ENCODE assay signal across 12 cellular contexts in the genomic region with DNA sequence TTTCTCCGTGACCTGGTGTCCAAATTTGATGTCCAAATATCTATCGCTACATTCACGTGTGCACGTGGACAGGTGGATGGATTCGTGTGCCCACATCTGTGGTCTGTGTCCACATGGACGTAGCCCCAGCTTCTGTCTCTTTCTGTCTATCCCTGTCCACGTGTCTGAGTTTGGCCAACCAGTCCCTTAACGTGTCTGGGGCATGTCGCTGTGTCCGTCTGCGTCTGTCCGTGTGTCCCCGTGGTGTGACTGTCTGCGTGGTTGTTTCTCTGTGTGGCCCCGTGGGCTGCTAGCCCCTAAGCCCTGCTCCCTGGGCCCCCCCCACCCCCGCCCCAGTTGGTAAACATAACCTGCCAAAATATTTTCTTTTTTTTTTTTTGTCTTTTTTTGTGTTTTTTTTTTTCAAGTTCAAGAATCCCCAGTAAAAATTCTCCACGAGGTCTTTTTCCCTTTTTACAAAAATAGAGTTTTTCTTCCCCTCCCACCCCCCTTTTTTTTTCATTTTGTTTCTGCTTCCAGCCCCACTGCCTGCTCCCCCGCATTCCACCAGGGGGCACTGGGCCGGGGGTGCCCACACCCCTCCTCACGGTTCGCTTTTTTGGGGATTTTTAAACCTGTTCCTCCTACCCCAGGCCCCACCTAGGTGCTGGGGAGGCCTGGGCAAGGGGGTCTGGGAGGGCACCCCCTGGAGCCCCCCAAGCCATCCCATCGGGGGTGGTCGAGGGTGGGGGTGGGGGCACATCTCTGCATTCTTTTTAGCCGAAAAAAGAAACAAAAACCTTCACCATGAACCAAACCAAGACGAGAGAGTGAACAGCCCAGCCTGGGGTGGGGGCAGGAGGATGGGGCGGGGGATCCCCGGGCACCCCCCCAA. TPM values are rescaled to one million over a fixed set of nuclear protein-coding genes. Genes with fewer than 3 reads are reported as not detected.
DNase-seq lines count a peak whose midpoint lies in the region; ATAC-seq and TF ChIP-seq lines count a peak whose summit lies in the region.
"Had no signal": no experiment of that assay in that cellular context is flagged by ENCODE, and none has a peak within 500 bp of the region (broad histone marks: within the 10 kb centered on the region; RNA-seq: fewer than 3 reads in every experiment).

No MANE protein-coding gene starts in this region.

- H3K27ac ChIP-seq in RWPE2 (ENCODE audit: poor library complexity, severe bottlenecking) (no peak overlapping the region), upper lobe of right lung (no peak overlapping the region)

- H3K4me1 ChIP-seq in RWPE2 (ENCODE audit: insufficient read depth, poor library complexity, severe bottlenecking) (no peaks in the 10 kb centered on the region), upper lobe of right lung (no peaks in the 10 kb centered on the region)

- no peaks in the 10 kb centered on the region for H3K27me3 ChIP-seq in RWPE2 (ENCODE audit: insufficient read depth, poor library complexity, severe bottlenecking)
- H3K27me3 ChIP-seq in upper lobe of right lung: no peaks in the 10 kb centered on the region

- ATAC-seq in RWPE2 (ENCODE audit: low read depth) (no peak), upper lobe of right lung (no peak), GM19397 (IDR thresholded peaks at IDR 0.05; ENCODE audit: unreplicated experiment) (no peak), HG02571 (IDR thresholded peaks at IDR 0.05; ENCODE audit: unreplicated experiment) (no peak)

- intact Hi-C loops in upper lobe of right lung (cut with DNase I): no loop called here

- TF ChIP-seq CTCF in RWPE2 (IDR thresholded peaks at IDR 0.05; ENCODE audit: poor library complexity, severe bottlenecking): peak; percentile 41
- TF ChIP-seq CTCF in fibroblast of villous mesenchyme (IDR thresholded peaks at IDR 0.05; ENCODE audit: insufficient read depth, low read depth, low read length): peak; percentile 47
- TF ChIP-seq CTCF in upper lobe of right lung (IDR thresholded peaks at IDR 0.05): peak; percentile 19

- DNase-seq in stimulated activated CD4-positive, alpha-beta T cell treated with anti-CD3 and anti-CD28 coated beads, Interleukin-4, amount 100 ng/mL, for 1 hour: peak; percentile 29
- DNase-seq in stimulated activated CD4-positive, alpha-beta T cell treated with anti-CD3 and anti-CD28 coated beads, Interleukin-4, amount 100 ng/mL, for 24 hours: no peak
- DNase-seq in RWPE2 (ENCODE audit: low spot score) (no peak), fibroblast of villous mesenchyme (ENCODE audit: low read depth) (no peak), upper lobe of right lung (no peak), ureter (ENCODE audit: low spot score) (no peak)
- DNase-seq: HCEC 1CT, Kasumi-1 had no signal

- H3K9me3 ChIP-seq in RWPE2 (ENCODE audit: severe bottlenecking): no peaks in the 10 kb centered on the region
- H3K9me3 ChIP-seq in upper lobe of right lung: no peaks in the 10 kb centered on the region

- H3K36me3 ChIP-seq in RWPE2 (ENCODE audit: low read depth): peaks cover 9% of the 10 kb centered on the region; the same call in 1 of the 2 replicates
- H3K36me3 ChIP-seq in upper lobe of right lung: peaks cover 12% of the 10 kb centered on the region

- H3K4me3 ChIP-seq in RWPE2 (ENCODE audit: severe bottlenecking): no peak overlapping the region
- no peak overlapping the region for H3K4me3 ChIP-seq in fibroblast of villous mesenchyme (ENCODE audit: low read depth, low read length)
- no peak overlapping the region for H3K4me3 ChIP-seq in upper lobe of right lung

RNA-seq across cellular contexts. Expression of gene PRKCSH, which starts 18.3 kb away (rescaled TPM):
- total RNA-seq in fibroblast of villous mesenchyme: 85.5 and 93.1 TPM in 2 replicates
- total RNA-seq in upper lobe of right lung: 293 TPM
- total RNA-seq in ureter: 267 TPM

RNA-seq across cellular contexts. Expression of gene ODAD3, which starts 18.8 kb away (rescaled TPM):
- total RNA-seq in fibroblast of villous mesenchyme (under 0.01 and 0.43 TPM in 2 replicates), upper lobe of right lung (0.49 TPM), ureter (0.78 TPM)
- total RNA-seq: Daoy had no signal

RNA-seq across cellular contexts. Expression of gene ELAVL3, which starts 27.1 kb away (rescaled TPM):
- total RNA-seq in fibroblast of villous mesenchyme: not detected in 2 replicates
- not detected for total RNA-seq in upper lobe of right lung
- total RNA-seq in ureter: not detected
- total RNA-seq: Daoy, SK-MEL-5 had no signal

RNA-seq across cellular contexts. Expression of gene RGL3, which starts 34.6 kb away (rescaled TPM):
- total RNA-seq in fibroblast of villous mesenchyme: 0.32 and 1.3 TPM in 2 replicates
- total RNA-seq in upper lobe of right lung: 54.6 TPM
- total RNA-seq in ureter: 44.2 TPM
- total RNA-seq: Daoy had no signal

RNA-seq across cellular contexts. Expression of gene ZNF653, which starts 51.9 kb away (rescaled TPM):
- total RNA-seq in fibroblast of villous mesenchyme (3.9 and 4.7 TPM in 2 replicates), upper lobe of right lung (10.7 TPM), ureter (10.9 TPM)
